In the genomic region with DNA sequence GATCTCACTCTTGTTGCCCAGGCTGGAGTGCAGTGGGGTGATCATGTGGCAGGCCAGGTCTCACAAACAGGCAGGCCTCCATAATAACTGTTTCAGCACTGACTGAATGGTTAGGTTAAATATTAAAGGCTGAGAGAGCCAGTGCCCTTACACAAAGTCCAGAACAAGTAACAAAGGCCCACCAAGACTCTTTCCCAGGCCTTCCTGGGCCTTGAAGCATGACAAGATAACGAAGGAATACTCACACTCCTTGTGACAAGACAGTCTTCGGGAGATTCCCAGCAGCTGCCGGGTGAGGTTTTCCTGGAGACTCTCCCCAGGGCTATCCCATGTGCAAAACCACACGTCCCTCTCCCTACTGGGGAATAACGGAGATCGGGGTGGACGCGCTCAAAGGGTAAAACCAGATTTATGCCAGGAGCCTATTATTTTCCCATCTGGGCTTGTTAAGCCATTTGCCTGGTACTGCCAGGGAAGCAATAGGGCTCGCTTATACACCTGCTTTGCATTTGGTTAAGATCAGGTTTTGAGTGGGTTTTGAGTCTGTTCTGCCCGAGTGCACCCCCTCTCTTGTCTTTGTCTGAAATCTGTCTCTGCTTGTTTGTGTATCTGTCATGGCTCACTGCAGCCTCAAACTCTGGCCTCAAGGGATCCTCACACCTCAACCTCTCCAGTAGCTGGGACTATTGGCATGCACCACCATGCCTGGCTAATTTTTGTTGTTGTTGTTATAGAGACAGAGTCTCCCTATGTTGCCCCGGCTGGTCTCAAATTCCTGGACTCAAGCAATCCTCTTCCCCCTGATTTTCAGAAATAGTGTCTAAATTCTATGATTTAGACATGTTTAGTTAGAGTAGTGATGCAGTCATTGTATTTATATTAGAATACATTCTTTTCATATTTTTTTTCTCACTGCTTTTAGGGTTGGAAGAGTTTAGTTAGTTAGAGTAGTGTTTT, we compare ENCODE assay signal across 9 cellular contexts. TPM values are rescaled to one million over a fixed set of nuclear protein-coding genes. Genes with fewer than 3 reads are reported as not detected.
A peak's percentile ranks its signal among the peaks of the same experiment; 100 is the strongest.
DNase-seq lines count a peak whose midpoint lies in the region; ATAC-seq and TF ChIP-seq lines count a peak whose summit lies in the region.
"Had no signal": no experiment of that assay in that cellular context is flagged by ENCODE, and none has a peak within 500 bp of the region (broad histone marks: within the 10 kb centered on the region; RNA-seq: fewer than 3 reads in every experiment).

No MANE protein-coding gene starts in this region.

- H2AFZ ChIP-seq in osteoblast (ENCODE audit: low read length): no peak overlapping the region

- 76 to 77% methylated on average over 11 of the region's 11 CpGs for WGBS in heart right ventricle, 2 donors

- no peaks in the 10 kb centered on the region for H3K9me3 Mint-ChIP-seq in naive thymus-derived CD8-positive, alpha-beta T cell

- intact Hi-C loops in heart right ventricle (cut with DNase I): no loop called here

- no peaks in the 10 kb centered on the region for H3K27me3 Mint-ChIP-seq in naive thymus-derived CD8-positive, alpha-beta T cell

- DNase-seq in HK-2 (ENCODE audit: unreplicated experiment) (peak; percentile 78), osteoblast (ENCODE audit: insufficient read length, low spot score, missing footprints) (peak; percentile 17), heart right ventricle (no peak), SHP77 treated with DMSO at 0.1 percent for 48 hours (lab: John Stamatoyannopoulos, UW) (no peak)
- DNase-seq in stimulated activated naive CD8-positive, alpha-beta T cell treated with anti-CD3 and anti-CD28 coated beads, Interleukin-15, Interleukin-2, amounts not matched to agents 100 U/mL and 50 U/mL, for 24 hours: no peak
- DNase-seq in naive thymus-derived CD8-positive, alpha-beta T cell: no peak
- DNase-seq: NCI-H2081 treated with DMSO at 0.1 percent for 48 hours had no signal

- H3K9me3 ChIP-seq in osteoblast (ENCODE audit: low read depth, low read length) (no peaks in the 10 kb centered on the region), heart right ventricle (no peaks in the 10 kb centered on the region)

- H3K36me3 Mint-ChIP-seq in naive thymus-derived CD8-positive, alpha-beta T cell: no peaks in the 10 kb centered on the region

- H3K4me1 ChIP-seq in osteoblast (ENCODE audit: insufficient read depth, low read length) (no peaks in the 10 kb centered on the region), heart right ventricle (no peaks in the 10 kb centered on the region)

- no peak overlapping the region for H3K27ac Mint-ChIP-seq in naive thymus-derived CD8-positive, alpha-beta T cell

- no peak overlapping the region for H3K27ac ChIP-seq in osteoblast (ENCODE audit: low read depth, low read length)
- H3K27ac ChIP-seq in heart right ventricle: no peak overlapping the region

- ATAC-seq in GM19035 (IDR thresholded peaks at IDR 0.05; ENCODE audit: unreplicated experiment): peak; percentile 73
- ATAC-seq in HG02763 (IDR thresholded peaks at IDR 0.05; ENCODE audit: unreplicated experiment): peak; percentile 87
- ATAC-seq in stimulated activated naive CD8-positive, alpha-beta T cell treated with anti-CD3 and anti-CD28 coated beads, Interleukin-15, Interleukin-2, amounts not matched to agents 100 U/mL and 50 U/mL, for 24 hours: no peak
- no peak for ATAC-seq in heart right ventricle
- no peak for ATAC-seq in naive thymus-derived CD8-positive, alpha-beta T cell

- H3K27me3 ChIP-seq in osteoblast (ENCODE audit: insufficient read depth, low read length): peaks cover 6% of the 10 kb centered on the region
- no peaks in the 10 kb centered on the region for H3K27me3 ChIP-seq in heart right ventricle

- TF ChIP-seq CTCF in osteoblast (IDR thresholded peaks at IDR 0.05; ENCODE audit: extremely low read depth, low read depth, low read length) (no peak), heart right ventricle (IDR thresholded peaks at IDR 0.05) (no peak)

- H3K4me3 Mint-ChIP-seq in naive thymus-derived CD8-positive, alpha-beta T cell: no peak overlapping the region

- H3K79me2 ChIP-seq in osteoblast (ENCODE audit: insufficient read depth, low read length): no peaks in the 10 kb centered on the region

- no peaks in the 10 kb centered on the region for H4K20me1 ChIP-seq in osteoblast (ENCODE audit: insufficient read depth, low read length)

- no peak overlapping the region for H3K4me3 ChIP-seq in osteoblast (ENCODE audit: insufficient read depth, low read length)
- no peak overlapping the region for H3K4me3 ChIP-seq in heart right ventricle

- POLR2A ChIA-PET in naive thymus-derived CD8-positive, alpha-beta T cell (lab: Charles Lee): no interaction called here

- peaks cover 0 to 8% (median 0%) of the 10 kb centered on the region in 4 donors for H3K4me1 Mint-ChIP-seq in naive thymus-derived CD8-positive, alpha-beta T cell

- no peak overlapping the region for H3K4me2 ChIP-seq in osteoblast (ENCODE audit: insufficient read depth, low read length)

- H3K36me3 ChIP-seq in osteoblast (ENCODE audit: insufficient read depth, low read length) (no peaks in the 10 kb centered on the region), heart right ventricle (no peaks in the 10 kb centered on the region)

RNA-seq across cellular contexts. Expression of a gene that starts 1.4 kb away (rescaled TPM):
- total RNA-seq in osteoblast (under 0.01 TPM in 1 of 2 replicates, not detected in the other), heart right ventricle (under 1 TPM in 7 of 10 donors, not detected in 3; 0.07 to 0.33 (median 0.15) TPM)
- polyA plus RNA-seq in heart right ventricle: under 1 TPM; 0.09 to 0.22 TPM
- under 1 TPM; 0.25 to 0.44 TPM for total RNA-seq in naive thymus-derived CD8-positive, alpha-beta T cell
- polyA plus RNA-seq in naive thymus-derived CD8-positive, alpha-beta T cell: under 1 TPM in 2 of 3 donors, not detected in 1; 0.11 to 0.16 TPM

RNA-seq across cellular contexts. Expression of a gene that starts 7.6 kb away (rescaled TPM):
- total RNA-seq in osteoblast (33.9 and 34.0 TPM in 2 replicates), heart right ventricle (10 to 100 TPM in 9 of 10 donors, 1 to 10 TPM in 1; 9.8 to 14.1 (median 11.5) TPM)
- polyA plus RNA-seq in heart right ventricle: 10 to 100 TPM in 1 of 2 donors, 1 to 10 TPM in 1; 4.6 to 18.4 TPM
- total RNA-seq in naive thymus-derived CD8-positive, alpha-beta T cell: 10 to 100 TPM; 53.0 to 56.2 TPM
- 10 to 100 TPM in 2 of 3 donors, 1 to 10 TPM in 1; 8.6 to 13.4 (median 10.4) TPM for polyA plus RNA-seq in naive thymus-derived CD8-positive, alpha-beta T cell

Comparison
In these comparisons a context has a peak if more than half of its experiments do, and no peak if none do; other contexts are left out.
1. ATAC-seq: peak in GM19035 (single experiment) and HG02763 (single experiment); none in stimulated activated naive CD8-positive, alpha-beta T cell treated with anti-CD3 and anti-CD28 coated beads, Interleukin-15, Interleukin-2, amounts not matched to agents 100 U/mL and 50 U/mL, for 24 hours (single experiment), heart right ventricle (0 of 8) and naive thymus-derived CD8-positive, alpha-beta T cell (0 of 2).
2. DNase-seq: peak in HK-2 (single experiment) and osteoblast (single experiment); none in stimulated activated naive CD8-positive, alpha-beta T cell treated with anti-CD3 and anti-CD28 coated beads, Interleukin-15, Interleukin-2, amounts not matched to agents 100 U/mL and 50 U/mL, for 24 hours (single experiment), heart right ventricle (0 of 2), naive thymus-derived CD8-positive, alpha-beta T cell (0 of 10) and SHP77 treated with DMSO at 0.1 percent for 48 hours (single experiment).